13 cellular contexts compared by ENCODE assay signal in genomic region chrX:23797371-23798128, GRCh38. TPM values are rescaled to one million over a fixed set of nuclear protein-coding genes. Genes with fewer than 3 reads are reported as not detected.
A peak's percentile ranks its signal among the peaks of the same experiment; 100 is the strongest.
DNase-seq lines count a peak whose midpoint lies in the region; ATAC-seq and TF ChIP-seq lines count a peak whose summit lies in the region.
"Had no signal": no experiment of that assay in that cellular context is flagged by ENCODE, and none has a peak within 500 bp of the region (broad histone marks: within the 10 kb centered on the region; RNA-seq: fewer than 3 reads in every experiment).

No MANE protein-coding gene starts in this region.

- TF ChIP-seq POLR2A in gastroesophageal sphincter (IDR thresholded peaks at IDR 0.05): no peak

- H3K4me3 ChIP-seq in gastroesophageal sphincter: no peak overlapping the region
- H3K4me3 ChIP-seq in thoracic aorta: no peak overlapping the region

- CTCF ChIA-PET in activated CD8-positive, alpha-beta T cell treated with anti-CD3 and anti-CD28 coated beads for 36 hours (lab: Charles Lee): interaction anchor here (1.0 to 1.4 kb wide), 2 partner anchors 16 to 64 kb away, joined by 3 read pairs; no protein-coding TSS in a partner anchor
- CTCF ChIA-PET in activated CD8-positive, alpha-beta T cell treated with anti-CD3 and anti-CD28 coated beads, Interleukin-2, amount 10 ng/mL, durations not matched to agents 7 days and 5 days (lab: Charles Lee): interaction anchor here (0.7 kb wide), 1 partner anchor 96 kb away, joined by 3 read pairs; no protein-coding TSS in a partner anchor

- H3K4me1 Mint-ChIP-seq in activated CD8-positive, alpha-beta T cell treated with anti-CD3 and anti-CD28 coated beads for 36 hours (ENCODE audit: low read depth): peaks cover 9% of the 10 kb centered on the region
- H3K4me1 Mint-ChIP-seq in activated CD8-positive, alpha-beta T cell treated with anti-CD3 and anti-CD28 coated beads, Interleukin-2, amount 10 ng/mL, durations not matched to agents 7 days and 5 days (ENCODE audit: low read depth): peaks cover 3% of the 10 kb centered on the region

- H3K27me3 Mint-ChIP-seq in activated CD8-positive, alpha-beta T cell treated with anti-CD3 and anti-CD28 coated beads for 36 hours: no peaks in the 10 kb centered on the region
- H3K27me3 Mint-ChIP-seq in activated CD8-positive, alpha-beta T cell treated with anti-CD3 and anti-CD28 coated beads, Interleukin-2, amount 10 ng/mL, durations not matched to agents 7 days and 5 days (ENCODE audit: low read depth): no peaks in the 10 kb centered on the region

- peak overlapping the region in 3 of 4 donors; percentile 1 to 48 (median 43) for H3K27ac ChIP-seq in gastroesophageal sphincter
- peak overlapping the region; percentile 27 to 73 for H3K27ac ChIP-seq in thoracic aorta

- DNase-seq in activated CD8-positive, alpha-beta T cell treated with anti-CD3 and anti-CD28 coated beads for 36 hours: no peak
- DNase-seq in activated CD8-positive, alpha-beta T cell treated with anti-CD3 and anti-CD28 coated beads, Interleukin-2, amount 10 ng/mL, durations not matched to agents 7 days and 5 days: no peak
- DNase-seq in NCI-H748 treated with DMSO at 0.1 percent for 48 hours (lab: John Stamatoyannopoulos, UW): peak; percentile 61
- no peak for DNase-seq in thoracic aorta (ENCODE audit: low spot score)
- DNase-seq in activated CD8-positive, alpha-beta memory T cell treated with anti-CD3 and anti-CD28 coated beads for 24 hours: no peak
- no peak for DNase-seq in NOMO-1 treated with DMSO at 0.1 percent for 48 hours (lab: John Stamatoyannopoulos, UW; ENCODE audit: unreplicated experiment)
- DNase-seq: activated CD4-positive, alpha-beta T cell treated with anti-CD3 and anti-CD28 coated beads, Interleukin-2, amount 50 U/mL, for 48 hours; erythroblast; GDM1; NCI-H2081 had no signal

- no peaks in the 10 kb centered on the region for H3K9me3 Mint-ChIP-seq in activated CD8-positive, alpha-beta T cell treated with anti-CD3 and anti-CD28 coated beads for 36 hours
- H3K9me3 Mint-ChIP-seq in activated CD8-positive, alpha-beta T cell treated with anti-CD3 and anti-CD28 coated beads, Interleukin-2, amount 10 ng/mL, durations not matched to agents 7 days and 5 days (ENCODE audit: insufficient read depth): no peaks in the 10 kb centered on the region

- H3K27ac Mint-ChIP-seq in activated CD8-positive, alpha-beta T cell treated with anti-CD3 and anti-CD28 coated beads for 36 hours: peak overlapping the region; percentile 63
- H3K27ac Mint-ChIP-seq in activated CD8-positive, alpha-beta T cell treated with anti-CD3 and anti-CD28 coated beads, Interleukin-2, amount 10 ng/mL, durations not matched to agents 7 days and 5 days: no peak overlapping the region

- H3K4me3 Mint-ChIP-seq in activated CD8-positive, alpha-beta T cell treated with anti-CD3 and anti-CD28 coated beads for 36 hours: no peak overlapping the region
- H3K4me3 Mint-ChIP-seq in activated CD8-positive, alpha-beta T cell treated with anti-CD3 and anti-CD28 coated beads, Interleukin-2, amount 10 ng/mL, durations not matched to agents 7 days and 5 days: no peak overlapping the region

- H3K36me3 ChIP-seq in gastroesophageal sphincter: no peaks in the 10 kb centered on the region
- H3K36me3 ChIP-seq in thoracic aorta: no peaks in the 10 kb centered on the region

- POLR2A ChIA-PET in activated CD8-positive, alpha-beta T cell treated with anti-CD3 and anti-CD28 coated beads for 36 hours (lab: Charles Lee): interaction anchor here (1.2 kb wide), 1 partner anchor 15 kb away, joined by 4 read pairs; the partner anchor contains the start of gene SAT1
- POLR2A ChIA-PET in activated CD8-positive, alpha-beta T cell treated with anti-CD3 and anti-CD28 coated beads, Interleukin-2, amount 10 ng/mL, durations not matched to agents 7 days and 5 days (lab: Charles Lee): interaction anchor here (1.6 kb wide), 1 partner anchor 14 kb away, joined by 5 read pairs; the partner anchor contains the start of gene SAT1

- TF ChIP-seq CTCF in activated CD8-positive, alpha-beta T cell treated with anti-CD3 and anti-CD28 coated beads for 36 hours (IDR thresholded peaks at IDR 0.05): no peak
- TF ChIP-seq CTCF in gastroesophageal sphincter (IDR thresholded peaks at IDR 0.05) (no peak), thoracic aorta (IDR thresholded peaks at IDR 0.05) (no peak)

- H3K9me3 ChIP-seq in gastroesophageal sphincter: no peaks in the 10 kb centered on the region
- no peaks in the 10 kb centered on the region for H3K9me3 ChIP-seq in thoracic aorta

- peak; percentile 92 for ATAC-seq in activated CD8-positive, alpha-beta T cell treated with anti-CD3 and anti-CD28 coated beads for 36 hours
- no peak for ATAC-seq in activated CD8-positive, alpha-beta T cell treated with anti-CD3 and anti-CD28 coated beads, Interleukin-2, amount 10 ng/mL, durations not matched to agents 7 days and 5 days
- ATAC-seq in gastroesophageal sphincter (no peak), thoracic aorta (ENCODE audit: insufficient number of reproducible peaks, low FRiP score, low read depth) (no peak), GM21390 (IDR thresholded peaks at IDR 0.05; ENCODE audit: unreplicated experiment) (no peak)
- ATAC-seq: SK-N-SH treated with all-trans-retinoic acid at 6 μM for 48 hours had no signal

- no peak for TF ChIP-seq EP300 in gastroesophageal sphincter (IDR thresholded peaks at IDR 0.05)

- WGBS in gastroesophageal sphincter (ENCODE audit: low coverage in 1 of 2), 2 donors: 63 to 81% methylated on average over 5 to 9 of the region's 12 CpGs

- H3K27me3 ChIP-seq in gastroesophageal sphincter: no peaks in the 10 kb centered on the region
- H3K27me3 ChIP-seq in thoracic aorta (replicated peaks; ENCODE audit: insufficient read depth): no peaks in the 10 kb centered on the region

- H3K36me3 Mint-ChIP-seq in activated CD8-positive, alpha-beta T cell treated with anti-CD3 and anti-CD28 coated beads for 36 hours (ENCODE audit: low read depth): no peaks in the 10 kb centered on the region
- H3K36me3 Mint-ChIP-seq in activated CD8-positive, alpha-beta T cell treated with anti-CD3 and anti-CD28 coated beads, Interleukin-2, amount 10 ng/mL, durations not matched to agents 7 days and 5 days (ENCODE audit: low read depth): no peaks in the 10 kb centered on the region

- intact Hi-C loops in activated CD8-positive, alpha-beta T cell treated with anti-CD3 and anti-CD28 coated beads for 36 hours (cut with micrococcal nuclease): no loop called here

- H3K4me1 ChIP-seq in gastroesophageal sphincter (peaks cover 0 to 13% (median 0%) of the 10 kb centered on the region in 3 donors), thoracic aorta (ENCODE audit: control insufficient read depth in 1 of 2, low read depth in 2 of 2) (peaks cover 0 to 20% of the 10 kb centered on the region in 2 donors)

RNA-seq across cellular contexts. Expression of gene SAT1, which starts 14.6 kb away (rescaled TPM):
- total RNA-seq in activated CD8-positive, alpha-beta T cell treated with anti-CD3 and anti-CD28 coated beads for 36 hours: 100 to 1,000 TPM in 1 of 2 experiments, 10 to 100 TPM in 1; 94.1 to 101 TPM
- 10 to 100 TPM; 83.4 to 87.5 TPM for total RNA-seq in activated CD8-positive, alpha-beta T cell treated with anti-CD3 and anti-CD28 coated beads, Interleukin-2, amount 10 ng/mL, durations not matched to agents 7 days and 5 days
- total RNA-seq in gastroesophageal sphincter (100 to 1,000 TPM; 167 to 405 (median 277) TPM), thoracic aorta (100 to 1,000 TPM; 660 to 763 TPM)

RNA-seq across cellular contexts. Expression of gene ACOT9, which starts 54.5 kb away (rescaled TPM):
- total RNA-seq in activated CD8-positive, alpha-beta T cell treated with anti-CD3 and anti-CD28 coated beads for 36 hours: 10 to 100 TPM; 28.1 to 28.3 TPM
- 10 to 100 TPM; 23.5 to 29.0 TPM for total RNA-seq in activated CD8-positive, alpha-beta T cell treated with anti-CD3 and anti-CD28 coated beads, Interleukin-2, amount 10 ng/mL, durations not matched to agents 7 days and 5 days
- total RNA-seq in gastroesophageal sphincter (10 to 100 TPM; 48.7 to 70.7 (median 57.7) TPM), thoracic aorta (10 to 100 TPM; 57.7 to 62.5 TPM)
